27 cellular contexts compared by ENCODE assay signal in the genomic region with DNA sequence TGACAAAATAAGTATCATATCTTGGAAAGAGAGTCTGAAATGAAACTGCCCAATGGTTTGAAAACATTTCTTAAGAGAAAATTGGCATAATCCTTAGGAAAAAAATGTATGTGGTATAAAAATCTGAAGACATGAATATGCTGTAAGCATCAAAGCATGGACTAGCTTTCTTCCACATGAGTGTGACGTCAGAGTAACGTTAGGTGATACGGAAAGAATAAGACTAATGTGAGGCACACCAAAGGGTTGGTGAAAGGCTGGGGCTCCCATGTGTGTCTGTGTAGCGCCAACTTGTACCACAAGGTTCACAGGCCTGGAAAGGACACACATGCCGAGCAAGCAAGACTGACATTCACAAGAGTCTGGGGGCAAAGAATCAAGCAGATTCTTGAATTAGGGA.
"Had no signal": no experiment of that assay in that cellular context is flagged by ENCODE, and none has a peak within 500 bp of the region (broad histone marks: within the 10 kb centered on the region; RNA-seq: fewer than 3 reads in every experiment).

No MANE protein-coding gene starts in this region.

- H3K36me3 ChIP-seq: colonic mucosa, esophagus squamous epithelium, gastrocnemius medialis, gastroesophageal sphincter, heart left ventricle, heart right ventricle had no signal

- H3K4me3 ChIP-seq: colonic mucosa, coronary artery, dorsolateral prefrontal cortex, esophagus squamous epithelium, gastrocnemius medialis, gastroesophageal sphincter, heart left ventricle, heart right ventricle had no signal

- H3K4me1 ChIP-seq: colonic mucosa, foreskin keratinocyte, gastrocnemius medialis had no signal

- ATAC-seq: effector memory CD8-positive, alpha-beta T cell; esophagus mucosa; foreskin keratinocyte; gastrocnemius medialis; gastroesophageal sphincter; heart left ventricle; heart right ventricle had no signal

- H3K27me3 ChIP-seq: colonic mucosa, dorsolateral prefrontal cortex, esophagus squamous epithelium, gastrocnemius medialis, gastroesophageal sphincter, heart left ventricle, heart right ventricle had no signal

- H3K9me3 ChIP-seq: colonic mucosa, esophagus squamous epithelium, gastrocnemius medialis, gastroesophageal sphincter, heart left ventricle, heart right ventricle had no signal

- DNase-seq: colonic mucosa; cortex of kidney; dermis blood vessel endothelial cell; dorsolateral prefrontal cortex; effector CD4-positive, alpha-beta T cell; effector CD8-positive, alpha-beta T cell; effector memory CD4-positive, alpha-beta T cell; effector memory CD8-positive, alpha-beta T cell; endodermal cell; erythroblast; esophagus squamous epithelium; foreskin fibroblast; foreskin keratinocyte; foreskin melanocyte; gastrocnemius medialis; glutamatergic neuron; head of caudate nucleus; heart left ventricle; heart right ventricle had no signal

- H3K27ac ChIP-seq: colonic mucosa, coronary artery, dorsolateral prefrontal cortex, epithelial cell of prostate, esophagus squamous epithelium, foreskin keratinocyte, gastrocnemius medialis, gastroesophageal sphincter, heart left ventricle, heart right ventricle had no signal

- FAIRE-seq: colon, endometrium, endothelial cell of umbilical vein, frontal cortex had no signal
